In genomic region chr2:171149986-171150693, GRCh38 we compare ENCODE assay signal across 1 cellular context.
A peak's percentile ranks its signal among the peaks of the same experiment; 100 is the strongest.
TF ChIP-seq lines count a peak whose summit lies in the region.

No MANE protein-coding gene starts in this region.

TF ChIP-seq in K562, 482 proteins besides CTCF, POLR2A, EP300 and RAD21:
- TF ChIP-seq NFYB (IDR thresholded peaks at IDR 0.05; ENCODE audit: extremely low read depth, insufficient read length) = peak; percentile 20
- no peak for TF ChIP-seq BCL6 (CRISPR knock-in tag; IDR thresholded peaks at IDR 0.05)
- peak; percentile 66 for TF ChIP-seq PKNOX1 (IDR thresholded peaks at IDR 0.05)
